In the genomic region with DNA sequence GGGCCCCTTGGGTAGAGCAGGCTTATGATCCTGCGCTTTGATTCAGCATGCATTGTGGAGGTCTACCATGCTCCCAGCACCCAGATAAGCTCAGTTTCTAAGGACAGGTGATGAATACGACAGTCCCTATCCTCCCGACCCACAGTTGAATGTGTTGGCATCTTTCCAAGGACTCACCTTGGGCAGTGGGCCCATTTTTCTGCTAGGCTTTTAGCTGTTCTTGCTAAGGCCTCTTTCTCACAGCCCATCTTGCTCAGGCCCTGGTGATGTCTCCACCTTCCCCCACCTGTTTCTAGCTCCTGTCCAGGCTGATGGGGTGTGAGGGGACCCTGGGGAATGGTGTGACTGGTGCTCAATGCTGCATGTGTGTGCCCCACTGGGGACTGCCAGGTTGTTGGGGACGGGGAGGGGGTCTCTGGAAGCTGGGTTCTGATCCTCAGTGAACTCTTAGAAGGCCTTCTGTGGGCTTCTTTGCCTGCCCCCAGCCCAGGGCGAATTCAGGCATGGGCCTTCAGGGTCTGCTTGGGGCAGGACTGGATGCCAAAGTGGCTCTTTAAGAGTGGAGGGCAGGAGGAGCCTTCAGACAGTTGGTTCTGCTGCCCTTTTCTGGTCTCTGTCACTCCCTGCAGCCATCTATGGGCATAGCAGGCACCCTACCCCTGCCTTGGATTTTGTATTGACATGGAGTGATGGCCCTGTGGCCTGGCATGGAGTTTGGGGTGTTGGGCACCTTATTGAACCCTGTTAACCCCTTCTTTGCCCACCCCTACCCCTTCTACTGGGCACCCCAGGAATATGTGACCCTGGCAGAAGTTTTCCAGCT, we compare ENCODE assay signal across 1 cellular context.
A peak's percentile ranks its signal among the peaks of the same experiment; 100 is the strongest.
TF ChIP-seq lines count a peak whose summit lies in the region.

No MANE protein-coding gene starts in this region.

TF ChIP-seq in HepG2, 621 proteins besides CTCF, POLR2A, EP300 and RAD21:
- peak; percentile 15; the same call in 1 of the 2 replicates for TF ChIP-seq STAG1 (CRISPR knock-in tag; IDR thresholded peaks at IDR 0.05)
- no peak for TF ChIP-seq ZNF136 (CRISPR knock-in tag; IDR thresholded peaks at IDR 0.05; ENCODE audit: low read depth)
- TF ChIP-seq, protein P1, sequence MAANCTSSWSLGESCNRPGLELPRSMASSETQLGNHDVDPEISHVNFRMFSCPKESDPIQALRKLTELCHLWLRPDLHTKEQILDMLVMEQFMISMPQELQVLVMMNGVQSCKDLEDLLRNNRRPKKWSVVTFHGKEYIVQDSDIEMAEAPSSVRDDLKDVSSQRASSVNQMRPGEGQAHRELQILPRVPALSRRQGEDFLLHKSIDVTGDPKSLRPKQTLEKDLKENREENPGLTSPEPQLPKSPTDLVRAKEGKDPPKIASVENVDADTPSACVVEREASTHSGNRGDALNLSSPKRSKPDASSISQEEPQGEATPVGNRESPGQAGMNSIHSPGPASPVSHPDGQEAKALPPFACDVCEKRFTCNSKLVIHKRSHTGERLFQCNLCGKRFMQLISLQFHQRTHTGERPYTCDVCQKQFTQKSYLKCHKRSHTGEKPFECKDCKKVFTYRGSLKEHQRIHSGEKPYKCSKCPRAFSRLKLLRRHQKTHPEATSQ (CRISPR knock-in tag; IDR thresholded peaks at IDR 0.05; ENCODE audit: borderline replicate concordance) = no peak
